In genomic region chr4:10084651-10085320, GRCh38 we compare ENCODE assay signal across 13 cellular contexts. TPM values are rescaled to one million over a fixed set of nuclear protein-coding genes. Genes with fewer than 3 reads are reported as not detected.
DNase-seq lines count a peak whose midpoint lies in the region; ATAC-seq and TF ChIP-seq lines count a peak whose summit lies in the region.
"Had no signal": no experiment of that assay in that cellular context is flagged by ENCODE, and none has a peak within 500 bp of the region (broad histone marks: within the 10 kb centered on the region; RNA-seq: fewer than 3 reads in every experiment).

No MANE protein-coding gene starts in this region.

- no peaks in the 10 kb centered on the region for H3K27me3 ChIP-seq in right cardiac atrium (ENCODE audit: control insufficient read depth, insufficient read depth)
- no peaks in the 10 kb centered on the region for H3K27me3 ChIP-seq in gastrocnemius medialis
- H3K27me3 ChIP-seq: suprapubic skin had no signal

- DNase-seq in HFFc6: no peak
- peak in 2 of 3 donors; percentile 13 to 40 for DNase-seq in right cardiac atrium
- DNase-seq in gastrocnemius medialis: peak in 1 of 2 donors; percentile 21
- no peak for DNase-seq in ureter (ENCODE audit: low spot score)
- DNase-seq in NCI-H774 (lab: John Stamatoyannopoulos, UW): no peak
- no peak for DNase-seq in GM19240 (ENCODE audit: insufficient read length, low spot score)
- DNase-seq: activated CD8-positive, alpha-beta memory T cell treated with anti-CD3 and anti-CD28 coated beads, Interleukin-2, amount 10 ng/mL, durations not matched to agents 7 days and 5 days; retina had no signal

- 78% methylated on average over 21 of the region's 21 CpGs for WGBS in right cardiac atrium

- H3K27ac Mint-ChIP-seq in HFFc6: peak overlapping the region; percentile 64
- H3K27ac Mint-ChIP-seq in activated naive CD8-positive, alpha-beta T cell: peak overlapping the region; percentile 61
- H3K27ac Mint-ChIP-seq: activated CD8-positive, alpha-beta memory T cell treated with anti-CD3 and anti-CD28 coated beads, Interleukin-2, amount 10 ng/mL, durations not matched to agents 7 days and 5 days had no signal

- no peaks in the 10 kb centered on the region for H3K9me3 Mint-ChIP-seq in HFFc6
- no peaks in the 10 kb centered on the region for H3K9me3 Mint-ChIP-seq in activated naive CD8-positive, alpha-beta T cell (ENCODE audit: low read depth)
- H3K9me3 Mint-ChIP-seq: CD8-positive, alpha-beta memory T cell had no signal

- H3K27me3 Mint-ChIP-seq in HFFc6 (ENCODE audit: insufficient read depth): peaks cover 21% of the 10 kb centered on the region
- no peaks in the 10 kb centered on the region for H3K27me3 Mint-ChIP-seq in activated naive CD8-positive, alpha-beta T cell
- H3K27me3 Mint-ChIP-seq: activated CD8-positive, alpha-beta memory T cell treated with anti-CD3 and anti-CD28 coated beads, Interleukin-2, amount 10 ng/mL, durations not matched to agents 7 days and 5 days; CD8-positive, alpha-beta memory T cell had no signal

- H3K27ac ChIP-seq in right cardiac atrium (ENCODE audit: low read length): no peak overlapping the region
- peak overlapping the region; percentile 77 to 99 (median 84) for H3K27ac ChIP-seq in gastrocnemius medialis
- H3K27ac ChIP-seq: SK-N-MC, suprapubic skin had no signal

- H3K36me3 ChIP-seq in gastrocnemius medialis: peaks cover 0 to 81% of the 10 kb centered on the region in 2 donors

- H3K4me1 ChIP-seq in right cardiac atrium (ENCODE audit: control insufficient read depth, insufficient read depth, low read length) (peaks cover 3% of the 10 kb centered on the region), gastrocnemius medialis (peaks cover 40 to 49% of the 10 kb centered on the region in 2 donors)

- no peaks in the 10 kb centered on the region; the same call in 1 of the 2 replicates for H3K4me1 Mint-ChIP-seq in HFFc6 (ENCODE audit: low read depth)
- H3K4me1 Mint-ChIP-seq in activated naive CD8-positive, alpha-beta T cell (ENCODE audit: low read depth): peaks cover 1% of the 10 kb centered on the region
- H3K4me1 Mint-ChIP-seq: activated CD8-positive, alpha-beta memory T cell treated with anti-CD3 and anti-CD28 coated beads, Interleukin-2, amount 10 ng/mL, durations not matched to agents 7 days and 5 days had no signal

- H3K4me3 Mint-ChIP-seq in HFFc6: no peak overlapping the region
- no peak overlapping the region for H3K4me3 Mint-ChIP-seq in activated naive CD8-positive, alpha-beta T cell
- H3K4me3 Mint-ChIP-seq: activated CD8-positive, alpha-beta memory T cell treated with anti-CD3 and anti-CD28 coated beads, Interleukin-2, amount 10 ng/mL, durations not matched to agents 7 days and 5 days had no signal

- H3K36me3 Mint-ChIP-seq in HFFc6 (ENCODE audit: low read depth): peaks cover 37% of the 10 kb centered on the region
- no peaks in the 10 kb centered on the region for H3K36me3 Mint-ChIP-seq in activated naive CD8-positive, alpha-beta T cell

- TF ChIP-seq CTCF in HFFc6 (IDR thresholded peaks at IDR 0.05): no peak
- no peak for TF ChIP-seq CTCF in gastrocnemius medialis (IDR thresholded peaks at IDR 0.05 in 4 of 5, conservative IDR thresholded peaks at IDR 0.05 in 1 of 5)

- ATAC-seq in right cardiac atrium (peak; percentile 11 to 22), gastrocnemius medialis (peak in 1 of 2 donors; percentile 31), GM18907 (IDR thresholded peaks at IDR 0.05; ENCODE audit: unreplicated experiment) (no peak)
- ATAC-seq: activated CD8-positive, alpha-beta memory T cell treated with anti-CD3 and anti-CD28 coated beads, Interleukin-2, amount 10 ng/mL, durations not matched to agents 7 days and 5 days had no signal

- H3K9me3 ChIP-seq in right cardiac atrium (ENCODE audit: control insufficient read depth, low read length): no peaks in the 10 kb centered on the region
- no peaks in the 10 kb centered on the region for H3K9me3 ChIP-seq in gastrocnemius medialis
- H3K9me3 ChIP-seq: suprapubic skin had no signal

- intact Hi-C loops in right cardiac atrium (cut with DNase I) (no loop called here), gastrocnemius medialis (cut with DNase I; ENCODE audit: low total_unique reads) (no loop called here)

- TF ChIP-seq POLR2A in gastrocnemius medialis (IDR thresholded peaks at IDR 0.05): no peak

- H3K4me3 ChIP-seq in right cardiac atrium (ENCODE audit: low read length) (no peak overlapping the region), gastrocnemius medialis (no peak overlapping the region)
- H3K4me3 ChIP-seq: SK-N-MC, suprapubic skin had no signal

- in situ Hi-C loops in gastrocnemius medialis (cut with MboI; ENCODE audit: low sequenced_read_pairs in 4 of 4): no loop called here

RNA-seq across cellular contexts. Expression of gene WDR1, which starts 31.8 kb away (rescaled TPM):
- total RNA-seq in HFFc6 (2021; fragmentation: NEBNext Ultra II Directional; extraction: Animal tissue kit (Norgen Biotek cat#: 25700)): 100 to 1,000 TPM; 720 to 838 (median 782) TPM
- total RNA-seq in right cardiac atrium (100 to 1,000 TPM; 181 to 280 (median 218) TPM), gastrocnemius medialis (10 to 100 TPM; 57.3 to 84.2 (median 72.7) TPM), ureter (385 TPM)
- polyA plus RNA-seq in right cardiac atrium: 116 TPM

Comparison
In these comparisons a context has a peak if more than half of its experiments do, and no peak if none do; other contexts are left out.
1. DNase-seq: peak in right cardiac atrium (2 of 3); none in HFFc6 (single experiment), ureter (single experiment), NCI-H774 (single experiment) and GM19240 (single experiment).